ENCODE assay signal across 7 cellular contexts in the genomic region with DNA sequence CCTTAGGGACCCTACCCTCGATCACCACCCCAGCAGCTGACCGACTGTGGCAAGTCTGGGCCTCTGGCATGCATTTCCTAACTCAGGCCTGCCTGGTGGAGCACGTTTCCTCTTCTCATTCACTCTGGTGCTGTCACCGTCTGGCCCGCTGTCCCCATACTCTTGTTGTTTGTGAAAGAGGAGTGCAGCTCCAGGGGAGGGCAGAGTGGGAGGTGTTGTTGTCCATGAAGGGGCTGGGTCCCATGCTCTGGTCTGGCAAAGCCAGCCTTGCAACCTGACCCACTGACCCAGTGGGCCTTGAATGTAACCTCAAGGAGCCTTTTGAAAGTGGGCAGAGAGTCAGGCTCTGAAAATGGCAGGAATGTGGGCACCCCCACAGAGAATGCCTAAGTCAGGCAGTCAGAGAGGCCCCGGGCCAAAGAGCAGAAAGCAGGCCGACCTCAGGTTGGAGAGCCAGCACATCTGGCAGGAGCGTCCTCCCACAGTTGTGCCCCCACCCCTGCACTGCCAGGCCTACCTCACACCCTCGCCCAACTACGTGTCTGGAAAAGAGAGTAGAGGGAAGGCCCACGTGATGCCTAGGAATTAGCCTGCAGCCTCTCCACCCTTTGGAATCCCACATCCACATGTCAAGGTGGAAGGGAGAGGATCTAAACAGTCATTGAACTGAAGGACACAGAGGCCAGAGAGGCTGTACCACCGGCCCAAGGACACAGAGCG. TPM values are rescaled to one million over a fixed set of nuclear protein-coding genes. Genes with fewer than 3 reads are reported as not detected.
DNase-seq lines count a peak whose midpoint lies in the region; ATAC-seq and TF ChIP-seq lines count a peak whose summit lies in the region.

No MANE protein-coding gene starts in this region.

- WGBS in SK-N-SH (ENCODE audit: low lambda C conversion rate), result 75% methylated on average over 9 of the region's 13 CpGs

- in situ Hi-C loops in GM13977 (cut with MboI; ENCODE audit: low pct_unique_long_range_greater_than_20kb, low sequenced_read_pairs, unreplicated experiment), result no loop called here

- H3K9ac ChIP-seq in SK-N-SH, result no peak overlapping the region

- no peak overlapping the region for H3K4me3 Mint-ChIP-seq in stimulated activated effector memory CD8-positive, alpha-beta T cell treated with anti-CD3 and anti-CD28 coated beads, Interleukin-12 subunit alpha, Interleukin-12 subunit beta, amount 100 ng/mL, for 72 hours

- TF ChIP-seq CTCF in SK-N-SH (IDR thresholded peaks at IDR 0.05) (no peak), foreskin fibroblast (IDR thresholded peaks at IDR 0.05; ENCODE audit: low read depth, low read length) (no peak), GM13977 (IDR thresholded peaks at IDR 0.05; ENCODE audit: extremely low read depth, insufficient read depth, missing control alignments) (no peak)

- peaks cover 21 to 34% of the 10 kb centered on the region in 2 experiments; a peak in 3 of 4 replicates for H3K4me1 ChIP-seq in SK-N-SH (ENCODE audit: control insufficient read depth in 1 of 2, insufficient read depth in 2 of 2, low read depth in 1 of 2, low read length in 1 of 2)
- H3K4me1 ChIP-seq in SJCRH30, result peaks cover 11% of the 10 kb centered on the region

- CTCF ChIA-PET in SK-N-SH (lab: Yijun Ruan, JAX), result interaction anchor here (0.6 to 2.4 kb wide), 5 partner anchors 16 to 258 kb away, joined by 3 to 12 read pairs (median 3); no protein-coding TSS in a partner anchor

- no peak for ATAC-seq in stimulated activated effector memory CD8-positive, alpha-beta T cell treated with anti-CD3 and anti-CD28 coated beads, Interleukin-12 subunit alpha, Interleukin-12 subunit beta, amount 100 ng/mL, for 72 hours

- H3K9me2 ChIP-seq in SK-N-SH, result no peaks in the 10 kb centered on the region

- TF ChIP-seq RAD21 in SK-N-SH (IDR thresholded peaks at IDR 0.05; ENCODE audit: low read length), result no peak

- H3F3A ChIP-seq in SK-N-SH (replicated peaks; ENCODE audit: insufficient read depth), result no peaks in the 10 kb centered on the region

- H3K4me3 ChIP-seq in H7 (ENCODE audit: insufficient read depth, low read depth, low read length) (no peak overlapping the region), SK-N-SH (ENCODE audit: low read depth in 2 of 2, low read length in 1 of 2) (no peak overlapping the region), foreskin fibroblast (ENCODE audit: low read depth in 1 of 2, low read length in 2 of 2) (no peak overlapping the region), SJCRH30 (no peak overlapping the region)

- H3K9me3 ChIP-seq in SK-N-SH, result no peaks in the 10 kb centered on the region
- no peaks in the 10 kb centered on the region for H3K9me3 ChIP-seq in SJCRH30 (replicated peaks)

- H3K36me3 Mint-ChIP-seq in stimulated activated effector memory CD8-positive, alpha-beta T cell treated with anti-CD3 and anti-CD28 coated beads, Interleukin-12 subunit alpha, Interleukin-12 subunit beta, amount 100 ng/mL, for 72 hours, result peaks cover 86% of the 10 kb centered on the region

- DNase-seq in H7, result peak; percentile 72
- DNase-seq in SK-N-SH, result no peak
- DNase-seq in foreskin fibroblast, result peak; percentile 94 to 96
- no peak for DNase-seq in stimulated activated effector memory CD8-positive, alpha-beta T cell treated with anti-CD3 and anti-CD28 coated beads, Interleukin-12 subunit alpha, Interleukin-12 subunit beta, amount 100 ng/mL, for 72 hours (ENCODE audit: low spot score in 2 of 2)
- no peak for DNase-seq in SJCRH30
- no peak for DNase-seq in SIG-M5 treated with dmso at 0.1 percent for 504 hours (lab: John Stamatoyannopoulos, UW; ENCODE audit: unreplicated experiment)
- DNase-seq in GM13977 (ENCODE audit: low spot score), result no peak

- H2AFZ ChIP-seq in SK-N-SH (ENCODE audit: low read depth), result no peak overlapping the region

- no peaks in the 10 kb centered on the region for H3K79me2 ChIP-seq in SK-N-SH (ENCODE audit: insufficient read depth)

- peaks cover 81% of the 10 kb centered on the region for H3K4me1 Mint-ChIP-seq in stimulated activated effector memory CD8-positive, alpha-beta T cell treated with anti-CD3 and anti-CD28 coated beads, Interleukin-12 subunit alpha, Interleukin-12 subunit beta, amount 100 ng/mL, for 72 hours

- H3K27me3 ChIP-seq in H7 (ENCODE audit: control insufficient read depth, insufficient read depth, low read length) (no peaks in the 10 kb centered on the region), SK-N-SH (ENCODE audit: insufficient read depth) (no peaks in the 10 kb centered on the region), SJCRH30 (no peaks in the 10 kb centered on the region)

- no peak overlapping the region; a peak in 1 of 4 replicates for H3K27ac ChIP-seq in SK-N-SH (ENCODE audit: low read depth in 2 of 2, low read length in 1 of 2)
- no peak overlapping the region for H3K27ac ChIP-seq in SJCRH30

- TF ChIP-seq EP300 in SK-N-SH (IDR thresholded peaks at IDR 0.05; ENCODE audit: borderline replicate concordance in 1 of 2, low read depth in 1 of 2, low read length in 1 of 2), result peak in 1 of 2 experiments; percentile 63; a peak in 1 of 4 replicates

- H3K36me3 ChIP-seq in H7 (replicated peaks; ENCODE audit: control insufficient read depth, insufficient read depth, low read length), result no peaks in the 10 kb centered on the region
- H3K36me3 ChIP-seq in SK-N-SH (replicated peaks in 1 of 2; ENCODE audit: control insufficient read depth in 1 of 2, insufficient read depth in 2 of 2, low read length in 1 of 2), result no peaks in the 10 kb centered on the region
- H3K36me3 ChIP-seq in SJCRH30, result no peaks in the 10 kb centered on the region

- H3K4me2 ChIP-seq in SK-N-SH, result peak overlapping the region; percentile 53

- POLR2A ChIA-PET in SK-N-SH (lab: Yijun Ruan, JAX), result no interaction called here

- no peaks in the 10 kb centered on the region for H3K9me3 Mint-ChIP-seq in stimulated activated effector memory CD8-positive, alpha-beta T cell treated with anti-CD3 and anti-CD28 coated beads, Interleukin-12 subunit alpha, Interleukin-12 subunit beta, amount 100 ng/mL, for 72 hours

- H3K27ac Mint-ChIP-seq in stimulated activated effector memory CD8-positive, alpha-beta T cell treated with anti-CD3 and anti-CD28 coated beads, Interleukin-12 subunit alpha, Interleukin-12 subunit beta, amount 100 ng/mL, for 72 hours, result peak overlapping the region; percentile 40

- H4K20me1 ChIP-seq in SK-N-SH (ENCODE audit: insufficient read depth), result no peaks in the 10 kb centered on the region

TF ChIP-seq in SK-N-SH, 30 proteins besides CTCF, POLR2A, EP300 and RAD21:
- TF ChIP-seq MEF2A (IDR thresholded peaks at IDR 0.05; ENCODE audit: borderline replicate concordance, low read depth) (no peak; the same call in 1 of the 2 replicates), NFIC (IDR thresholded peaks at IDR 0.05; ENCODE audit: borderline replicate concordance) (peak; percentile 78), POLR2AphosphoS5 (IDR thresholded peaks at IDR 0.05; ENCODE audit: low read depth, low read length) (no peak), FOSL2 (IDR thresholded peaks at IDR 0.05; ENCODE audit: borderline replicate concordance, low read depth) (peak; percentile 65; the same call in 1 of the 2 replicates), TCF12 (IDR thresholded peaks at IDR 0.05) (peak; percentile 68), JUND (IDR thresholded peaks at IDR 0.05) (no peak; the same call in 1 of the 2 replicates), TEAD4 (IDR thresholded peaks at IDR 0.05; ENCODE audit: borderline replicate concordance, insufficient read depth) (peak; percentile 90), ELF1 (IDR thresholded peaks at IDR 0.05) (no peak), GATA2 (CRISPR knock-in tag; IDR thresholded peaks at IDR 0.05) (no peak), RXRA (IDR thresholded peaks at IDR 0.05; ENCODE audit: borderline replicate concordance, low read depth) (peak; percentile 91; the same call in 1 of the 2 replicates)
- TF ChIP-seq, protein P1, sequence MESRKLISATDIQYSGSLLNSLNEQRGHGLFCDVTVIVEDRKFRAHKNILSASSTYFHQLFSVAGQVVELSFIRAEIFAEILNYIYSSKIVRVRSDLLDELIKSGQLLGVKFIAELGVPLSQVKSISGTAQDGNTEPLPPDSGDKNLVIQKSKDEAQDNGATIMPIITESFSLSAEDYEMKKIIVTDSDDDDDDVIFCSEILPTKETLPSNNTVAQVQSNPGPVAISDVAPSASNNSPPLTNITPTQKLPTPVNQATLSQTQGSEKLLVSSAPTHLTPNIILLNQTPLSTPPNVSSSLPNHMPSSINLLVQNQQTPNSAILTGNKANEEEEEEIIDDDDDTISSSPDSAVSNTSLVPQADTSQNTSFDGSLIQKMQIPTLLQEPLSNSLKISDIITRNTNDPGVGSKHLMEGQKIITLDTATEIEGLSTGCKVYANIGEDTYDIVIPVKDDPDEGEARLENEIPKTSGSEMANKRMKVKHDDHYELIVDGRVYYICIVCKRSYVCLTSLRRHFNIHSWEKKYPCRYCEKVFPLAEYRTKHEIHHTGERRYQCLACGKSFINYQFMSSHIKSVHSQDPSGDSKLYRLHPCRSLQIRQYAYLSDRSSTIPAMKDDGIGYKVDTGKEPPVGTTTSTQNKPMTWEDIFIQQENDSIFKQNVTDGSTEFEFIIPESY (IDR thresholded peaks at IDR 0.05; ENCODE audit: borderline replicate concordance, low read depth), result no peak
TF ChIP-seq in SK-N-SH: peak in this region for 5.

RNA-seq across cellular contexts. Expression of a gene that starts 10.9 kb away (rescaled TPM):
- 26.8 and 36.0 TPM in 2 replicates for total RNA-seq in H7 (2014; rRNA removed; shearing (Covaris generic))
- 0.80 and 1.3 TPM in 2 replicates for polyA plus RNA-seq in SK-N-SH (2012; rRNA removed)
- polyA plus RNA-seq in SK-N-SH (2012; cell fraction: cytosol; rRNA removed), result 0.50 and 0.92 TPM in 2 replicates
- 1.1 and 1.3 TPM in 2 replicates for polyA plus RNA-seq in SK-N-SH (2012; cell fraction: nucleus; rRNA removed)
- 2.6 and 2.8 TPM in 2 replicates for total RNA-seq in SJCRH30 (2014; rRNA removed; shearing (Covaris generic))

RNA-seq across cellular contexts. Expression of a gene that starts 38.1 kb away (rescaled TPM):
- total RNA-seq in H7 (2014; rRNA removed; shearing (Covaris generic)), result 83.0 and 105 TPM in 2 replicates
- polyA plus RNA-seq in SK-N-SH (2012; rRNA removed), result 81.1 and 89.7 TPM in 2 replicates
- polyA plus RNA-seq in SK-N-SH (2012; cell fraction: cytosol; rRNA removed), result 60.5 and 70.6 TPM in 2 replicates
- 33.2 and 36.5 TPM in 2 replicates for polyA plus RNA-seq in SK-N-SH (2012; cell fraction: nucleus; rRNA removed)
- 71.9 and 77.1 TPM in 2 replicates for total RNA-seq in SJCRH30 (2014; rRNA removed; shearing (Covaris generic))

RNA-seq across cellular contexts. Expression of a gene that starts 55.4 kb away (rescaled TPM):
- total RNA-seq in H7 (2014; rRNA removed; shearing (Covaris generic)), result 5.2 and 5.6 TPM in 2 replicates
- 0.08 TPM in 1 of 2 replicates, not detected in the other for polyA plus RNA-seq in SK-N-SH (2012; rRNA removed)
- polyA plus RNA-seq in SK-N-SH (2012; cell fraction: cytosol; rRNA removed), result 0.03 TPM in 1 of 2 replicates, not detected in the other
- polyA plus RNA-seq in SK-N-SH (2012; cell fraction: nucleus; rRNA removed), result not detected in 2 replicates
- not detected in 2 replicates for total RNA-seq in SJCRH30 (2014; rRNA removed; shearing (Covaris generic))

Comparison
In these comparisons a context has a peak if more than half of its experiments do, and no peak if none do; other contexts are left out.
1. DNase-seq: peak in H7 (single experiment) and foreskin fibroblast (2 of 2); none in SK-N-SH (single experiment), stimulated activated effector memory CD8-positive, alpha-beta T cell treated with anti-CD3 and anti-CD28 coated beads, Interleukin-12 subunit alpha, Interleukin-12 subunit beta, amount 100 ng/mL, for 72 hours (0 of 2), SJCRH30 (0 of 2), SIG-M5 treated with dmso at 0.1 percent for 504 hours (single experiment) and GM13977 (single experiment).